1 cellular context compared by ENCODE assay signal in the genomic region with DNA sequence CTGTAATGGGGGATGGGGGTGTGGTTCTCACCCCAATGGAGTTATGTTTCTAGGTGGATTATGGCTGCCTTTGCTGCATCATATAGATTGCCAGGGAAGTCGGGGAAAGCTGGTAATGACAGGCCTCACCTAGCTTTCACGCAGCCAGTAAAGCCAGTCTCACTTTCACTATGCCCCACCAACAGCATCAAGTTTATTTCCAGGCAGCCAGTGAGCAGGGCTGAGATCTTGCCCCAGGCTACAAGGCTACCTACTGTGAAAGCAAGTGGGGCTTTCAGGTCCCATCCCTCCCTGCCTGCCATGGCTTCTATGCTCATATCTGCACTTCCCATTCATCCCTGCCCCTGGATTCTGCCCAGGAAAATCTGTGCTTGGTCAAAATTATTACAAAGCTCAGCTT.
TF ChIP-seq lines count a peak whose summit lies in the region.

No MANE protein-coding gene starts in this region.

TF ChIP-seq in H1, 55 proteins besides CTCF, POLR2A, EP300 and RAD21 (continued from another document):
- TF ChIP-seq, protein P1, sequence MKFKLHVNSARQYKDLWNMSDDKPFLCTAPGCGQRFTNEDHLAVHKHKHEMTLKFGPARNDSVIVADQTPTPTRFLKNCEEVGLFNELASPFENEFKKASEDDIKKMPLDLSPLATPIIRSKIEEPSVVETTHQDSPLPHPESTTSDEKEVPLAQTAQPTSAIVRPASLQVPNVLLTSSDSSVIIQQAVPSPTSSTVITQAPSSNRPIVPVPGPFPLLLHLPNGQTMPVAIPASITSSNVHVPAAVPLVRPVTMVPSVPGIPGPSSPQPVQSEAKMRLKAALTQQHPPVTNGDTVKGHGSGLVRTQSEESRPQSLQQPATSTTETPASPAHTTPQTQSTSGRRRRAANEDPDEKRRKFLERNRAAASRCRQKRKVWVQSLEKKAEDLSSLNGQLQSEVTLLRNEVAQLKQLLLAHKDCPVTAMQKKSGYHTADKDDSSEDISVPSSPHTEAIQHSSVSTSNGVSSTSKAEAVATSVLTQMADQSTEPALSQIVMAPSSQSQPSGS (IDR thresholded peaks at IDR 0.05; ENCODE audit: low read length), result no peak
- TF ChIP-seq CBX8 (IDR thresholded peaks at IDR 0.05; ENCODE audit: borderline replicate concordance, low read depth, low read length) (no peak), RNF2 (IDR thresholded peaks at IDR 0.05; ENCODE audit: borderline replicate concordance, low read depth, low read length, missing control alignments, poor library complexity, severe bottlenecking) (no peak), EGR1 (IDR thresholded peaks at IDR 0.05; ENCODE audit: borderline replicate concordance, low read depth, low read length) (no peak)
